ENCODE assay signal across 8 cellular contexts in the genomic region with DNA sequence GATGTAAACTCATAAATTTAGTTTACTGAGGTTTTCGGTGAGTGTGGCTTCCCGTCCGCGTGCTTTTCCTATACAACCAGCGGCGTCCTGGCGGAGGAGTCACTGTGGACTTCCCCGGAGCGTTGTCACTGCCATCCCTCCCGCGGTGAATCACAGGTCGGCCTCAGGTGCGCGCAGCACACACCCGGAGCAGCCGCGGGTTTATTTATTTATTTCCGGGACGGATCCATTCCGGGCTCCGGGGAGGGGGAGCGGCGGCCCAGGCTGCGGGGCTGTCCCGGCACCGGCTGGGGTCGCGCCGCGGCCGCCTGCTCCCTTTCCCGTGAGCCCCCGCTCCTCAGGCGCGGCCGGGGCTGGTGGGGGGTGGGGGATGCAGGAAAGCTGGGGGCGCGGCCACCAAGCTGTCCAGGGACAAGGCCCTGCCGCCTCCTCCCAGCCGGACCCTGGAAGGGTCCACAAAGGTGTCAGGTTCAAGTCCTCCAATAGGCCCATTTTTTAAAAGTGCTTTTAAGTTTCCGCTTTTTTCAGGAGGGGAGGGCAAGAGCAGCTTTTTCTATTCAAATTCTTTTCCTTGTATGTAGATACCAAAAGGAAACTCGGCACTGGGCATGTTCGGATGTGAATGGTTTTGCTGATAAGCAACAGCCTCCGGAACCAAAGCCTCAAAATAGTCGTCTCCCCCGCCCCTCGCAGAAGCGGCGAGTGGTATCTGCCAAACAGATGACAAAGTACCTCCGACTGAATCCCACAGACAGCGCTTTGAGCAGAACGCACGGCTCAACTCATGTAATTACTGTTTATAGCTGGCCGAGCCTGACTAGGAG.
A peak's percentile ranks its signal among the peaks of the same experiment; 100 is the strongest.
DNase-seq lines count a peak whose midpoint lies in the region; ATAC-seq and TF ChIP-seq lines count a peak whose summit lies in the region.

No MANE protein-coding gene starts in this region.

- H3K4me1 ChIP-seq in NT2/D1 (ENCODE audit: insufficient read depth, insufficient read length) = peaks cover 2% of the 10 kb centered on the region

- no peaks in the 10 kb centered on the region for H3K9me3 ChIP-seq in NT2/D1 (ENCODE audit: insufficient read depth, low read length)

- TF ChIP-seq CTCF in 22Rv1 (IDR thresholded peaks at IDR 0.05) = 0 out of 2 replicates have a peak, but pooled peaks have one; percentile 4
- TF ChIP-seq CTCF in epithelial cell of esophagus (IDR thresholded peaks at IDR 0.05; ENCODE audit: insufficient read depth, low read depth, low read length, missing control alignments) = no peak
- no peak for TF ChIP-seq CTCF in mesothelial cell of epicardium (IDR thresholded peaks at IDR 0.05; ENCODE audit: unreplicated experiment)

- peak overlapping the region; percentile 93 for H3K27ac Mint-ChIP-seq in mesothelial cell of epicardium

- no peaks in the 10 kb centered on the region for H3K27me3 Mint-ChIP-seq in mesothelial cell of epicardium (ENCODE audit: low read depth)

- H3K4me3 Mint-ChIP-seq in mesothelial cell of epicardium = peak overlapping the region; percentile 79

- no peaks in the 10 kb centered on the region for H3K36me3 Mint-ChIP-seq in mesothelial cell of epicardium

- peak; percentile 71 for ATAC-seq in GM18907 (IDR thresholded peaks at IDR 0.05; ENCODE audit: unreplicated experiment)

- no peaks in the 10 kb centered on the region for H3K27me3 ChIP-seq in NT2/D1 (ENCODE audit: insufficient read depth, insufficient read length)

- H3K9ac ChIP-seq in NT2/D1 (ENCODE audit: insufficient read length, low read depth) = peak overlapping the region; percentile 72

- H3K9me3 Mint-ChIP-seq in mesothelial cell of epicardium = peaks cover under 1% of the 10 kb centered on the region

- DNase-seq in HT1080 (ENCODE audit: low read depth) (peak; percentile 87), NT2/D1 (ENCODE audit: low read depth, low spot score) (peak; percentile 51), activated T-cell treated with anti-CD3 and anti-CD28 coated beads for 24 hours (ENCODE audit: low read depth) (peak; percentile 82), epithelial cell of esophagus (ENCODE audit: low read depth) (peak; percentile 97), mesothelial cell of epicardium (ENCODE audit: low spot score in 2 of 2, unreplicated experiment in 2 of 2) (peak; percentile 49 to 73)
- DNase-seq in stimulated activated CD8-positive, alpha-beta memory T cell treated with anti-CD3 and anti-CD28 coated beads, Interleukin-15, amount 100 ng/mL, for 1 hour (ENCODE audit: low read depth) = peak; percentile 70

- H3K4me1 Mint-ChIP-seq in mesothelial cell of epicardium = peaks cover 37% of the 10 kb centered on the region

- H3K36me3 ChIP-seq in NT2/D1 (ENCODE audit: insufficient read depth, insufficient read length, low read length) = no peaks in the 10 kb centered on the region

- peak overlapping the region; percentile 53 for H3K4me3 ChIP-seq in NT2/D1 (ENCODE audit: insufficient read length, low read depth)
- H3K4me3 ChIP-seq in epithelial cell of esophagus (ENCODE audit: low read length) = peak overlapping the region; percentile 87

- H3K27ac ChIP-seq in 22Rv1 = peak overlapping the region; percentile 95

Comparison
In these comparisons a context has a peak if more than half of its experiments do, and no peak if none do; other contexts are left out.
1. Peak in every context shown above with its lines: DNase-seq, ATAC-seq, H3K4me3 ChIP-seq and H3K27ac ChIP-seq.